19 cellular contexts compared by ENCODE assay signal in genomic region chr11:66609951-66610617, GRCh38. TPM values are rescaled to one million over a fixed set of nuclear protein-coding genes. Genes with fewer than 3 reads are reported as not detected.
DNase-seq lines count a peak whose midpoint lies in the region; ATAC-seq and TF ChIP-seq lines count a peak whose summit lies in the region.
"Had no signal": no experiment of that assay in that cellular context is flagged by ENCODE, and none has a peak within 500 bp of the region (broad histone marks: within the 10 kb centered on the region; RNA-seq: fewer than 3 reads in every experiment).

No MANE protein-coding gene starts in this region.

- H3K9me3 ChIP-seq in OCI-LY7 (ENCODE audit: low read length) = no peaks in the 10 kb centered on the region
- H3K9me3 ChIP-seq: neutrophil, SK-N-SH had no signal

- H4K20me1 ChIP-seq in OCI-LY7 (ENCODE audit: insufficient read depth, low read length) = no peaks in the 10 kb centered on the region

- peak overlapping the region; percentile 7; the same call in 1 of the 2 replicates for H2AFZ ChIP-seq in OCI-LY7 (ENCODE audit: low read length)

- intact Hi-C loops in OCI-LY7 (cut with micrococcal nuclease; ENCODE audit: unreplicated experiment) = no loop called here

- peak overlapping the region; percentile 10 for H3K4me3 ChIP-seq in OCI-LY7 (ENCODE audit: low read depth, low read length, poor library complexity, severe bottlenecking)
- H3K4me3 ChIP-seq: K562 had no signal

- no peak for DNase-seq in activated naive CD8-positive, alpha-beta T cell treated with anti-CD3 and anti-CD28 coated beads for 36 hours
- DNase-seq in OCI-LY7 (ENCODE audit: low spot score) (no peak), DMS79 treated with DMSO at 0.1 percent for 48 hours (lab: John Stamatoyannopoulos, UW) (no peak)
- DNase-seq in effector memory CD8-positive, alpha-beta T cell = no peak
- DNase-seq in stimulated activated naive CD4-positive, alpha-beta T cell treated with Interleukin-2 at 50 U/mL for 16 hours (lab: John Stamatoyannopoulos, UW) = no peak
- no peak for DNase-seq in stimulated activated naive CD4-positive, alpha-beta T cell (lab: John Stamatoyannopoulos, UW)
- DNase-seq: activated CD8-positive, alpha-beta memory T cell treated with anti-CD3 and anti-CD28 coated beads for 24 hours; activated gamma-delta T cell; Calu3; foreskin fibroblast; NCI-H1092 treated with DMSO at 0.1 percent for 48 hours; NCI-H2107; NCI-H748 treated with DMSO at 0.1 percent for 48 hours; SK-N-SH had no signal

- H3K4me2 ChIP-seq in OCI-LY7 (ENCODE audit: low read length) = peak overlapping the region; percentile 54
- H3K4me2 ChIP-seq: SK-N-SH had no signal

- H3K4me1 ChIP-seq in OCI-LY7 (ENCODE audit: insufficient read depth, low read length, poor library complexity, severe bottlenecking) = peaks cover 62% of the 10 kb centered on the region

- peak; percentile 36 for ATAC-seq in effector memory CD8-positive, alpha-beta T cell (replicated peaks)
- no peak for ATAC-seq in HG03108 (IDR thresholded peaks at IDR 0.05; ENCODE audit: unreplicated experiment)
- ATAC-seq: K562 had no signal

- no peak for TF ChIP-seq CTCF in OCI-LY7 (conservative IDR thresholded peaks at IDR 0.05; ENCODE audit: low read length)

- peaks cover 10% of the 10 kb centered on the region for H3K36me3 ChIP-seq in OCI-LY7 (ENCODE audit: insufficient read depth, low read length)

- no peaks in the 10 kb centered on the region for H3K9me2 ChIP-seq in OCI-LY7 (ENCODE audit: insufficient read depth, low read length)
- H3K9me2 ChIP-seq: SK-N-SH had no signal

- TSS peak; percentile 45 for BruUV-seq in OCI-LY7 (replicated peaks; lab: Mats Ljungman, UMichigan)

- CTCF ChIA-PET in OCI-LY7 (lab: Charles Lee; ENCODE audit: unreplicated experiment) = interaction anchor here (0.7 to 0.8 kb wide), 2 partner anchors 18 to 32 kb away, joined by 3 to 4 read pairs; partner anchors contain the start of genes CCDC87 and CCS

- peaks cover 12% of the 10 kb centered on the region for H3K4me1 Mint-ChIP-seq in activated naive CD8-positive, alpha-beta T cell (ENCODE audit: low read depth)
- H3K4me1 Mint-ChIP-seq in activated naive CD8-positive, alpha-beta T cell treated with anti-CD3 and anti-CD28 coated beads for 36 hours = peaks cover 8% of the 10 kb centered on the region
- peaks cover 2 to 6% of the 10 kb centered on the region in 2 donors for H3K4me1 Mint-ChIP-seq in effector memory CD8-positive, alpha-beta T cell (ENCODE audit: low read depth in 2 of 2)

- peaks cover 9% of the 10 kb centered on the region; the same call in 1 of the 2 replicates for H3K79me2 ChIP-seq in OCI-LY7 (ENCODE audit: insufficient read depth, low read depth, low read length)

- H3K27ac ChIP-seq in OCI-LY7 (ENCODE audit: low read depth, low read length, poor library complexity, severe bottlenecking) = peak overlapping the region; percentile 84
- H3K27ac ChIP-seq: HL-60, neutrophil had no signal

- peak overlapping the region; percentile 65 for H3K27ac Mint-ChIP-seq in activated naive CD8-positive, alpha-beta T cell
- no peak overlapping the region for H3K27ac Mint-ChIP-seq in activated naive CD8-positive, alpha-beta T cell treated with anti-CD3 and anti-CD28 coated beads for 36 hours
- peak overlapping the region; percentile 44 for H3K27ac Mint-ChIP-seq in effector memory CD8-positive, alpha-beta T cell

- POLR2A ChIA-PET in OCI-LY7 (lab: Charles Lee) = interaction anchor here (0.6 to 2.2 kb wide), 4 partner anchors 12 to 28 kb away, joined by 3 to 6 read pairs (median 5); partner anchors contain the start of gene RBM4

- no peaks in the 10 kb centered on the region for H3K36me3 Mint-ChIP-seq in activated naive CD8-positive, alpha-beta T cell
- H3K36me3 Mint-ChIP-seq in activated naive CD8-positive, alpha-beta T cell treated with anti-CD3 and anti-CD28 coated beads for 36 hours = peaks cover 3% of the 10 kb centered on the region
- H3K36me3 Mint-ChIP-seq in effector memory CD8-positive, alpha-beta T cell (ENCODE audit: insufficient read depth) = peaks cover 4% of the 10 kb centered on the region

- H3K27me3 Mint-ChIP-seq in activated naive CD8-positive, alpha-beta T cell = no peaks in the 10 kb centered on the region
- no peaks in the 10 kb centered on the region for H3K27me3 Mint-ChIP-seq in activated naive CD8-positive, alpha-beta T cell treated with anti-CD3 and anti-CD28 coated beads for 36 hours
- H3K27me3 Mint-ChIP-seq in effector memory CD8-positive, alpha-beta T cell = no peaks in the 10 kb centered on the region

- H3K4me3 Mint-ChIP-seq in activated naive CD8-positive, alpha-beta T cell = no peak overlapping the region
- no peak overlapping the region for H3K4me3 Mint-ChIP-seq in activated naive CD8-positive, alpha-beta T cell treated with anti-CD3 and anti-CD28 coated beads for 36 hours
- H3K4me3 Mint-ChIP-seq in effector memory CD8-positive, alpha-beta T cell = no peak overlapping the region

- H3K9me3 Mint-ChIP-seq in activated naive CD8-positive, alpha-beta T cell (ENCODE audit: low read depth) = no peaks in the 10 kb centered on the region
- no peaks in the 10 kb centered on the region for H3K9me3 Mint-ChIP-seq in activated naive CD8-positive, alpha-beta T cell treated with anti-CD3 and anti-CD28 coated beads for 36 hours
- H3K9me3 Mint-ChIP-seq in effector memory CD8-positive, alpha-beta T cell = no peaks in the 10 kb centered on the region

RNA-seq across cellular contexts. Expression of gene RBM14, which starts 6.3 kb away (rescaled TPM):
- 100 to 1,000 TPM; 157 to 162 TPM for total RNA-seq in activated naive CD8-positive, alpha-beta T cell treated with anti-CD3 and anti-CD28 coated beads for 36 hours
- 65.8 and 94.6 TPM in 2 replicates for total RNA-seq in OCI-LY7 (2014; rRNA removed; shearing (Covaris generic))
- 227 and 243 TPM in 2 replicates for total RNA-seq in OCI-LY7 (2022)

RNA-seq across cellular contexts. Expression of gene CCS, which starts 17.1 kb away (rescaled TPM):
- total RNA-seq in activated naive CD8-positive, alpha-beta T cell treated with anti-CD3 and anti-CD28 coated beads for 36 hours = 10 to 100 TPM; 19.7 to 20.9 TPM
- total RNA-seq in OCI-LY7 (2014; rRNA removed; shearing (Covaris generic)) = 31.7 and 32.6 TPM in 2 replicates
- total RNA-seq in OCI-LY7 (2022) = 34.4 and 36.7 TPM in 2 replicates

RNA-seq across cellular contexts. Expression of gene CCDC87, which starts 17.2 kb away (rescaled TPM):
- under 1 TPM; 0.16 to 0.23 TPM for total RNA-seq in activated naive CD8-positive, alpha-beta T cell treated with anti-CD3 and anti-CD28 coated beads for 36 hours
- total RNA-seq in OCI-LY7 (2014; rRNA removed; shearing (Covaris generic)) = 0.13 and 0.26 TPM in 2 replicates
- total RNA-seq in OCI-LY7 (2022) = 0.17 and 0.36 TPM in 2 replicates

RNA-seq across cellular contexts. Expression of gene RBM4, which starts 28.4 kb away (rescaled TPM):
- total RNA-seq in activated naive CD8-positive, alpha-beta T cell treated with anti-CD3 and anti-CD28 coated beads for 36 hours = 100 to 1,000 TPM; 134 to 140 TPM
- total RNA-seq in OCI-LY7 (2014; rRNA removed; shearing (Covaris generic)) = 66.0 and 93.9 TPM in 2 replicates
- total RNA-seq in OCI-LY7 (2022) = 139 and 140 TPM in 2 replicates

RNA-seq across cellular contexts. Expression of gene CTSF, which starts 41.7 kb away (rescaled TPM):
- 1 to 10 TPM; 1.2 to 1.4 TPM for total RNA-seq in activated naive CD8-positive, alpha-beta T cell treated with anti-CD3 and anti-CD28 coated beads for 36 hours
- total RNA-seq in OCI-LY7 (2014; rRNA removed; shearing (Covaris generic)) = not detected in 2 replicates
- not detected in 2 replicates for total RNA-seq in OCI-LY7 (2022)
